In genomic region chr17:14330492-14330920, GRCh38 we compare ENCODE assay signal across 14 cellular contexts. TPM values are rescaled to one million over a fixed set of nuclear protein-coding genes. Genes with fewer than 3 reads are reported as not detected.
DNase-seq lines count a peak whose midpoint lies in the region; ATAC-seq and TF ChIP-seq lines count a peak whose summit lies in the region.
"Had no signal": no experiment of that assay in that cellular context is flagged by ENCODE, and none has a peak within 500 bp of the region (broad histone marks: within the 10 kb centered on the region; RNA-seq: fewer than 3 reads in every experiment).

No MANE protein-coding gene starts in this region.

- TF ChIP-seq CTCF in WTC11 (IDR thresholded peaks at IDR 0.05) (no peak), fibroblast of pulmonary artery (IDR thresholded peaks at IDR 0.05; ENCODE audit: low read length, missing control alignments) (no peak), neural progenitor cell (IDR thresholded peaks at IDR 0.05) (no peak), ascending aorta (IDR thresholded peaks at IDR 0.05) (no peak)

- H3K9me3 Mint-ChIP-seq in WTC11 (no peaks in the 10 kb centered on the region), neural progenitor cell (peaks cover 6% of the 10 kb centered on the region)
- H3K9me3 Mint-ChIP-seq: activated B cell treated with CpG ODN at 0.5 μM for 24 hours had no signal

- peak overlapping the region; percentile 77 for H3K4me2 ChIP-seq in neural progenitor cell
- H3K4me2 ChIP-seq: hepatocyte had no signal

- ATAC-seq in WTC11 (peak; percentile 39), GM21723 (IDR thresholded peaks at IDR 0.05; ENCODE audit: unreplicated experiment) (no peak), HG03097 (IDR thresholded peaks at IDR 0.05; ENCODE audit: low FRiP score, unreplicated experiment) (no peak)

- H4K20me1 ChIP-seq in neural progenitor cell (ENCODE audit: low read depth) = peaks cover 19% of the 10 kb centered on the region

- DNase-seq in WTC11 (ENCODE audit: low spot score) (peak; percentile 25), fibroblast of pulmonary artery (ENCODE audit: low read depth) (peak; percentile 64), neural progenitor cell (ENCODE audit: low spot score) (peak; percentile 80), ascending aorta (ENCODE audit: low spot score in 2 of 2) (no peak)
- DNase-seq in activated T-cell treated with anti-CD3 and anti-CD28 coated beads, Interleukin-2, amount 50 U/mL, for 48 hours = no peak
- DNase-seq: activated B cell treated with CpG ODN at 0.5 μM for 24 hours; Calu3; effector memory CD4-positive, alpha-beta T cell; NCI-H2227 treated with DMSO at 0.1 percent for 48 hours; stimulated activated CD8-positive, alpha-beta memory T cell treated with anti-CD3 and anti-CD28 coated beads, Interleukin-4, amount 100 ng/mL, for 48 hours had no signal

- H3K4me1 ChIP-seq in ES-I3 (ENCODE audit: insufficient read depth, low read length) (peaks cover 11% of the 10 kb centered on the region), neural progenitor cell (peaks cover 73% of the 10 kb centered on the region), ascending aorta (no peaks in the 10 kb centered on the region)

- H3K4me3 ChIP-seq in fibroblast of pulmonary artery (replicated peaks; ENCODE audit: low read depth, low read length) = no peak overlapping the region
- peak overlapping the region; percentile 26 for H3K4me3 ChIP-seq in neural progenitor cell
- H3K4me3 ChIP-seq in ascending aorta = no peak overlapping the region
- H3K4me3 ChIP-seq: hepatocyte had no signal

- H3K79me2 ChIP-seq in neural progenitor cell (ENCODE audit: low read depth) = peaks cover 66% of the 10 kb centered on the region

- H3K27me3 Mint-ChIP-seq in WTC11 (ENCODE audit: low read depth) (peaks cover 15% of the 10 kb centered on the region), neural progenitor cell (ENCODE audit: insufficient read depth, low read depth) (peaks cover 11% of the 10 kb centered on the region)
- H3K27me3 Mint-ChIP-seq: activated B cell treated with CpG ODN at 0.5 μM for 24 hours had no signal

- H3K4me1 Mint-ChIP-seq in WTC11 (peaks cover 85% of the 10 kb centered on the region), neural progenitor cell (peaks cover 53% of the 10 kb centered on the region)

- POLR2A ChIA-PET in WTC11 (lab: Charles Lee) = interaction anchor here (0.8 to 1.7 kb wide), 4 partner anchors 21 to 545 kb away, joined by 3 to 11 read pairs (median 3); partner anchors contain the start of gene HS3ST3B1

- peak overlapping the region; percentile 20; the same call in 1 of the 2 replicates for H3K9ac ChIP-seq in ES-I3 (ENCODE audit: low read depth, low read length)
- no peak overlapping the region for H3K9ac ChIP-seq in neural progenitor cell

- H3K27ac Mint-ChIP-seq in WTC11 (peak overlapping the region; percentile 94), neural progenitor cell (peak overlapping the region; percentile 97)
- H3K27ac Mint-ChIP-seq: activated B cell treated with CpG ODN at 0.5 μM for 24 hours had no signal

- H3K4me3 Mint-ChIP-seq in WTC11 (peak overlapping the region; percentile 58), neural progenitor cell (peak overlapping the region; percentile 75)
- H3K4me3 Mint-ChIP-seq: activated B cell treated with CpG ODN at 0.5 μM for 24 hours had no signal

- H3K27me3 ChIP-seq in neural progenitor cell (no peaks in the 10 kb centered on the region), ascending aorta (no peaks in the 10 kb centered on the region)

- no peaks in the 10 kb centered on the region for H3K36me3 ChIP-seq in ES-I3 (ENCODE audit: insufficient read depth, low read length)
- no peaks in the 10 kb centered on the region for H3K36me3 ChIP-seq in neural progenitor cell
- H3K36me3 ChIP-seq in ascending aorta = no peaks in the 10 kb centered on the region

- H3K9me3 ChIP-seq in ES-I3 (ENCODE audit: control insufficient read depth, insufficient read depth, low read length) = no peaks in the 10 kb centered on the region
- H3K9me3 ChIP-seq in neural progenitor cell (ENCODE audit: low read depth) = no peaks in the 10 kb centered on the region
- no peaks in the 10 kb centered on the region for H3K9me3 ChIP-seq in ascending aorta

- peak overlapping the region; percentile 92 for H3K27ac ChIP-seq in neural progenitor cell
- H3K27ac ChIP-seq in ascending aorta = no peak overlapping the region
- H3K27ac ChIP-seq: hepatocyte had no signal

- peaks cover 54% of the 10 kb centered on the region for H3F3A ChIP-seq in neural progenitor cell (ENCODE audit: low read depth)

- H3K36me3 Mint-ChIP-seq in WTC11 = peaks cover 2% of the 10 kb centered on the region; the same call in 1 of the 2 replicates
- peaks cover 13% of the 10 kb centered on the region for H3K36me3 Mint-ChIP-seq in neural progenitor cell

- H2AFZ ChIP-seq in neural progenitor cell (replicated peaks) = no peak overlapping the region
- H2AFZ ChIP-seq: hepatocyte had no signal

- CTCF ChIA-PET in WTC11 (lab: Charles Lee) = interaction anchor here (0.7 to 2.9 kb wide), 6 partner anchors 9 to 826 kb away, joined by 3 to 24 read pairs (median 4); partner anchors contain the start of gene HS3ST3B1

- intact Hi-C loops in ascending aorta (cut with DNase I) = no loop called here

TF ChIP-seq in WTC11, 78 proteins besides CTCF, POLR2A, EP300 and RAD21 (continues in another document):
- peak; percentile 57; the same call in 1 of the 2 replicates for TF ChIP-seq GABPB1 (CRISPR knock-in tag; IDR thresholded peaks at IDR 0.05)
- no peak for TF ChIP-seq GRHL2 (CRISPR knock-in tag; IDR thresholded peaks at IDR 0.05; ENCODE audit: insufficient replicate concordance, severe bottlenecking)
- TF ChIP-seq CBFB (CRISPR knock-in tag; IDR thresholded peaks at IDR 0.05; ENCODE audit: low read depth) = no peak
- TF ChIP-seq, protein P1, sequence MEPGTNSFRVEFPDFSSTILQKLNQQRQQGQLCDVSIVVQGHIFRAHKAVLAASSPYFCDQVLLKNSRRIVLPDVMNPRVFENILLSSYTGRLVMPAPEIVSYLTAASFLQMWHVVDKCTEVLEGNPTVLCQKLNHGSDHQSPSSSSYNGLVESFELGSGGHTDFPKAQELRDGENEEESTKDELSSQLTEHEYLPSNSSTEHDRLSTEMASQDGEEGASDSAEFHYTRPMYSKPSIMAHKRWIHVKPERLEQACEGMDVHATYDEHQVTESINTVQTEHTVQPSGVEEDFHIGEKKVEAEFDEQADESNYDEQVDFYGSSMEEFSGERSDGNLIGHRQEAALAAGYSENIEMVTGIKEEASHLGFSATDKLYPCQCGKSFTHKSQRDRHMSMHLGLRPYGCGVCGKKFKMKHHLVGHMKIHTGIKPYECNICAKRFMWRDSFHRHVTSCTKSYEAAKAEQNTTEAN (CRISPR knock-in tag; IDR thresholded peaks at IDR 0.05) = no peak
- TF ChIP-seq ZNF532 (CRISPR knock-in tag; IDR thresholded peaks at IDR 0.05; ENCODE audit: borderline replicate concordance) = no peak
- no peak for TF ChIP-seq IRF1 (CRISPR knock-in tag; IDR thresholded peaks at IDR 0.05)
- no peak for TF ChIP-seq CDX4 (CRISPR knock-in tag; IDR thresholded peaks at IDR 0.05; ENCODE audit: borderline replicate concordance)

RNA-seq across cellular contexts. Expression of gene HS3ST3B1, which starts 29.6 kb away (rescaled TPM):
- 12.3 to 22.3 TPM (median 13.1 TPM) in 3 replicates for total RNA-seq in WTC11 (2021)
- total RNA-seq in neural progenitor cell (ENCODE audit: low replicate concordance) = 21.2 and 21.5 TPM in 2 replicates
- total RNA-seq in ascending aorta = 14.6 TPM

Comparison
In these comparisons a context has a peak if more than half of its experiments do, and no peak if none do; other contexts are left out.
1. DNase-seq: peak in WTC11 (single experiment), fibroblast of pulmonary artery (single experiment) and neural progenitor cell (single experiment); none in ascending aorta (0 of 2) and activated T-cell treated with anti-CD3 and anti-CD28 coated beads, Interleukin-2, amount 50 U/mL, for 48 hours (0 of 2).